In genomic region chr6:43509984-43510826, GRCh38 we compare ENCODE assay signal across 8 cellular contexts. TPM values are rescaled to one million over a fixed set of nuclear protein-coding genes. Genes with fewer than 3 reads are reported as not detected.
DNase-seq lines count a peak whose midpoint lies in the region; ATAC-seq lines count a peak whose summit lies in the region.

Gene LRRC73, minus strand, starts transcription at chr6:43510346. Its CDS starts 561 bp downstream, at chr6:43509785.

- intact Hi-C loops in left colon (cut with DNase I, micrococcal nuclease): loop anchor here (10.0 kb wide), 2 partner anchors 55 to 245 kb away; partner anchors contain the start of gene DLK2 (in 1 of the 2)

- ATAC-seq in HG02571 (IDR thresholded peaks at IDR 0.05; ENCODE audit: unreplicated experiment) (peak; percentile 61), left colon (peak; percentile 83)

- H3K27ac ChIP-seq in cingulate gyrus (ENCODE audit: low read depth, low read length): peak within 1 kb of the TSS; percentile 72

- DNase-seq in GM03348 (ENCODE audit: low spot score) (peak; percentile 96), NCI-H2227 (lab: John Stamatoyannopoulos, UW; ENCODE audit: unreplicated experiment) (peak; percentile 82), left colon (peak; percentile 83 to 89), cerebellar nuclear complex (lab: John Stamatoyannopoulos, UW) (no peak)
- peak; percentile 74 to 78 for DNase-seq in activated CD4-positive, alpha-beta T cell treated with anti-CD3 and anti-CD28 coated beads for 4 hours
- peak; percentile 43 to 71 for DNase-seq in stimulated activated CD4-positive, alpha-beta T cell treated with anti-CD3 and anti-CD28 coated beads, Interleukin-1b, Interleukin-23, amount 100 ng/mL, for 1 hour (ENCODE audit: low read depth in 2 of 2)

RNA-seq across cellular contexts. Expression of gene LRRC73, which starts in this region (rescaled TPM):
- total RNA-seq in left colon: under 1 TPM; 0.61 to 0.95 TPM

Comparison
In these comparisons a context has a peak if more than half of its experiments do, and no peak if none do; other contexts are left out.
1. Peak in DNase-seq and ATAC-seq in left colon; RNA of the gene not detected or under 1 TPM.
2. DNase-seq: peak in GM03348 (single experiment), NCI-H2227 (single experiment), activated CD4-positive, alpha-beta T cell treated with anti-CD3 and anti-CD28 coated beads for 4 hours (2 of 2) and stimulated activated CD4-positive, alpha-beta T cell treated with anti-CD3 and anti-CD28 coated beads, Interleukin-1b, Interleukin-23, amount 100 ng/mL, for 1 hour (2 of 2); none in cerebellar nuclear complex (0 of 2).